In the genomic region with DNA sequence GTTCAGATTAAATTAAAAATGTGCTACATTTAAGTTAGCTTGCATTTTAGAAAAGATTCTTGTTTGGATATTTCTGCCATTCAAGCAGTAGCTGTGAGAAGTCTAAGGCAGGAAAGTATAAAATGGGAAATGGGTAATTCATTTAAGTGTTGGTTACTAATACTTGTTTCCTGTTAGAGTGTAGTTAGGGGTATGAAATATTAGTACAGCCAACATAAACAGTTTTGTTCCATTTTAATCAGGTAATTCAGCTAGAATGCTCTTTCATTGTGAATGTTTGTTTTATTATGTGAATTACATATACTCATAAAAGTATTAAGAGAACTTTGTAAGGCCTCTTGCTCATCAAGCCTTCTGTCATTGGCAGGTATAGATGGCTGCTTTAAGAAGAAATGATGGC, we compare ENCODE assay signal across 21 cellular contexts. TPM values are rescaled to one million over a fixed set of nuclear protein-coding genes. Genes with fewer than 3 reads are reported as not detected.
"Had no signal": no experiment of that assay in that cellular context is flagged by ENCODE, and none has a peak within 500 bp of the region (broad histone marks: within the 10 kb centered on the region; RNA-seq: fewer than 3 reads in every experiment).

No MANE protein-coding gene starts in this region.

- H3K4me3 Mint-ChIP-seq: activated CD4-positive, alpha-beta T cell treated with anti-CD3 and anti-CD28 coated beads, Interleukin-2, amount 10 ng/mL, durations not matched to agents 24 days and 14 days; activated CD8-positive, alpha-beta memory T cell treated with anti-CD3 and anti-CD28 coated beads, Interleukin-2, amount 10 ng/mL, durations not matched to agents 7 days and 5 days; activated naive CD4-positive, alpha-beta T cell treated with anti-CD3 and anti-CD28 coated beads, Interleukin-2, amount 10 ng/mL, durations not matched to agents 7 days and 5 days; activated naive CD8-positive, alpha-beta T cell treated with anti-CD3 and anti-CD28 coated beads for 36 hours; T-helper 1 cell treated with Interleukin-12 subunit alpha and Interleukin-12 subunit beta and Interleukin-4 antibody, amounts not matched to agents 30 μg/mL and 1 μg/mL, for 36 hours; WTC11 had no signal

- H3K9me3 Mint-ChIP-seq: activated CD4-positive, alpha-beta T cell treated with anti-CD3 and anti-CD28 coated beads, Interleukin-2, amount 10 ng/mL, durations not matched to agents 24 days and 14 days; activated naive CD4-positive, alpha-beta T cell treated with anti-CD3 and anti-CD28 coated beads, Interleukin-2, amount 10 ng/mL, durations not matched to agents 7 days and 5 days; activated naive CD8-positive, alpha-beta T cell treated with anti-CD3 and anti-CD28 coated beads for 36 hours; activated T-cell treated with anti-CD3 and anti-CD28 coated beads, Interleukin-2, amount 50 U/mL, for 24 hours; activated T-helper 2 cell treated with anti-CD3 and anti-CD28 coated beads, Interferon-gamma antibody, Interleukin-2, Interleukin-4, amounts not matched to agents 10 μg/mL and 5 μg/mL and 100 μg/mL, durations not matched to agents 14 hours and 24 hours and 36 hours; T-helper 1 cell treated with Interleukin-12 subunit alpha and Interleukin-12 subunit beta and Interleukin-4 antibody, amounts not matched to agents 30 μg/mL and 1 μg/mL, for 36 hours; WTC11 had no signal

- DNase-seq: activated CD4-positive, alpha-beta T cell treated with anti-CD3 and anti-CD28 coated beads for 1 hour; activated CD4-positive, alpha-beta T cell treated with anti-CD3 and anti-CD28 coated beads, Interleukin-2, amount 10 ng/mL, durations not matched to agents 24 days and 14 days; activated CD4-positive, alpha-beta T cell treated with anti-CD3 and anti-CD28 coated beads, Interleukin-2, amount 50 U/mL, for 48 hours; activated CD8-positive, alpha-beta memory T cell treated with anti-CD3 and anti-CD28 coated beads, Interleukin-2, amount 10 ng/mL, durations not matched to agents 7 days and 5 days; activated gamma-delta T cell treated with Interleukin-2 at 50 U/mL for 16 hours; activated naive CD4-positive, alpha-beta T cell treated with anti-CD3 and anti-CD28 coated beads, Interleukin-2, amount 10 ng/mL, durations not matched to agents 7 days and 5 days; activated naive CD8-positive, alpha-beta T cell treated with anti-CD3 and anti-CD28 coated beads for 36 hours; activated T-cell treated with anti-CD3 and anti-CD28 coated beads, Interleukin-2, amount 50 U/mL, for 24 hours; MM.1S; NCI-H1105; NCI-H1436; NCI-H1694 treated with DMSO at 0.1 percent for 48 hours; NCI-H2029 treated with DMSO at 0.1 percent for 48 hours; NCI-H446; NCI-H524; SHP77 treated with DMSO at 0.1 percent for 48 hours; T-helper 9 cell had no signal

- H3K27ac Mint-ChIP-seq: activated CD8-positive, alpha-beta memory T cell treated with anti-CD3 and anti-CD28 coated beads, Interleukin-2, amount 10 ng/mL, durations not matched to agents 7 days and 5 days; activated naive CD4-positive, alpha-beta T cell treated with anti-CD3 and anti-CD28 coated beads, Interleukin-2, amount 10 ng/mL, durations not matched to agents 7 days and 5 days had no signal

- ATAC-seq: activated CD8-positive, alpha-beta memory T cell treated with anti-CD3 and anti-CD28 coated beads, Interleukin-2, amount 10 ng/mL, durations not matched to agents 7 days and 5 days; WTC11 had no signal

- H3K27me3 Mint-ChIP-seq: activated CD4-positive, alpha-beta T cell treated with anti-CD3 and anti-CD28 coated beads, Interleukin-2, amount 10 ng/mL, durations not matched to agents 24 days and 14 days; activated CD8-positive, alpha-beta memory T cell treated with anti-CD3 and anti-CD28 coated beads, Interleukin-2, amount 10 ng/mL, durations not matched to agents 7 days and 5 days; activated naive CD4-positive, alpha-beta T cell treated with anti-CD3 and anti-CD28 coated beads, Interleukin-2, amount 10 ng/mL, durations not matched to agents 7 days and 5 days; activated naive CD8-positive, alpha-beta T cell treated with anti-CD3 and anti-CD28 coated beads for 36 hours; activated T-cell treated with anti-CD3 and anti-CD28 coated beads, Interleukin-2, amount 50 U/mL, for 24 hours had no signal

RNA-seq across cellular contexts. Expression of gene GHRL, which starts 24.6 kb away (rescaled TPM):
- total RNA-seq: SK-MEL-5 had no signal
